In the genomic region with DNA sequence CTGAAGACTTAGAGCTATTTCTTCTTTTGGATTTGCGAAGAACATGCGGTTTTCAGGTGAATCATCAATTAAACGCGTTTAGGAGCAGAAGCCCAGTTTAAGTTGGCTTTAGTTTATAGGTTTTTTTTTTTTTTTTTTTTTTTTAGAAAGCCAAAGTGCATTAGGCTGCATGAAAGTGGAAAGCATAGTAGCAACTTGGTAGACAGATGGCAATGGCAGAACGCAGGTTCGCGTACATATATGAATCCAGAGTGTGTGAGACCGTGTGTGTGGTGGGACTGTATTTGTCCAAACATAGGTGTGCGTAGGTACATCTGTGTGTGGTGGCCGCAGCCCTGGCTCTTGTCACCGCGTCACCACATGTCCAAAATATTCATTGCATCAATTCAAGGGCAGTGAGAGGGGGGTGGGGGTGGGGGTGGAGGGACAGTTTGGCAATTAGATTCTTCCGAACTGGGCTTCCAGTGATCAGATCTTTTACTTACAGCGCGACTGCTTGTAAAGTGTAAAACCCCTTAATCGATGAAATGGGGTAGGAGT, we compare ENCODE assay signal across 8 cellular contexts. TPM values are rescaled to one million over a fixed set of nuclear protein-coding genes. Genes with fewer than 3 reads are reported as not detected.
DNase-seq lines count a peak whose midpoint lies in the region; ATAC-seq and TF ChIP-seq lines count a peak whose summit lies in the region.

No MANE protein-coding gene starts in this region.

- peaks cover 18% of the 10 kb centered on the region for H3K27me3 ChIP-seq in cardiac muscle cell

- no peak for TF ChIP-seq CTCF in cardiac muscle cell (IDR thresholded peaks at IDR 0.05; ENCODE audit: low read depth, low read length)

- H3K27ac ChIP-seq in cardiac muscle cell, result peak overlapping the region; percentile 89

- H3K9me3 ChIP-seq in cardiac muscle cell (ENCODE audit: low read depth), result no peaks in the 10 kb centered on the region

- no peak for ATAC-seq in HG03457 (IDR thresholded peaks at IDR 0.05; ENCODE audit: unreplicated experiment)

- DNase-seq in cardiac muscle cell (ENCODE audit: low read depth in 1 of 2, low spot score in 1 of 2), result peak; percentile 43 to 46
- DNase-seq in cardiac septum (ENCODE audit: low spot score), result no peak
- peak; percentile 10 for DNase-seq in NCI-H774 (lab: John Stamatoyannopoulos, UW)
- DNase-seq in activated effector memory CD4-positive, alpha-beta T cell treated with Interleukin-2 at 50 U/mL for 16 hours, result peak; percentile 19
- peak; percentile 32 for DNase-seq in germinal center (ENCODE audit: low spot score)
- DNase-seq in nucleus accumbens (lab: John Stamatoyannopoulos, UW), result peak in 29 of 56 donors; percentile 3 to 57 (median 22)
- no peak for DNase-seq in NAMALWA (ENCODE audit: low spot score)

- peak overlapping the region; percentile 94 for H3K4me3 ChIP-seq in cardiac muscle cell

- no peaks in the 10 kb centered on the region for H3K36me3 ChIP-seq in cardiac muscle cell

- H3K4me1 ChIP-seq in cardiac muscle cell (ENCODE audit: low read depth), result peaks cover 7% of the 10 kb centered on the region

- intact Hi-C loops in cardiac septum (cut with DNase I), result loop anchor here (2.0 to 5.0 kb wide), 6 partner anchors 48 to 523 kb away; partner anchors contain the start of genes PGRMC2 and SCLT1

RNA-seq across cellular contexts. Expression of gene JADE1, which starts 0.9 kb away (rescaled TPM):
- total RNA-seq in cardiac muscle cell, result 6.0 and 12.3 TPM in 2 replicates
- 7.1 and 11.5 TPM in 2 replicates for polyA plus RNA-seq in cardiac muscle cell
- 23.0 TPM for total RNA-seq in cardiac septum

Comparison
In these comparisons a context has a peak if more than half of its experiments do, and no peak if none do; other contexts are left out.
1. DNase-seq: peak in cardiac muscle cell (2 of 2), NCI-H774 (single experiment), activated effector memory CD4-positive, alpha-beta T cell treated with Interleukin-2 at 50 U/mL for 16 hours (single experiment), germinal center (single experiment) and nucleus accumbens (29 of 56); none in cardiac septum (single experiment) and NAMALWA (single experiment).